1 cellular context compared by ENCODE assay signal in genomic region chr11:122668562-122669090, GRCh38.
TF ChIP-seq lines count a peak whose summit lies in the region.

No MANE protein-coding gene starts in this region.

TF ChIP-seq in IMR-90, 13 proteins besides CTCF, POLR2A, EP300 and RAD21 (continued from another document):
- TF ChIP-seq SMC3 (IDR thresholded peaks at IDR 0.05; ENCODE audit: low read depth, low read length) (no peak), RFX5 (IDR thresholded peaks at IDR 0.05; ENCODE audit: low read depth, low read length) (no peak), CEBPB (IDR thresholded peaks at IDR 0.05; ENCODE audit: low read depth, low read length) (peak; percentile 85), RCOR1 (IDR thresholded peaks at IDR 0.05; ENCODE audit: insufficient replicate concordance, low read length) (no peak), NFE2L2 (IDR thresholded peaks at IDR 0.05; ENCODE audit: low read depth, low read length) (peak; percentile 47; the same call in 1 of the 2 replicates), FOS (IDR thresholded peaks at IDR 0.05; ENCODE audit: low read depth, low read length) (peak; percentile 91)
